13 cellular contexts compared by ENCODE assay signal in genomic region chr9:133505901-133506652, GRCh38. TPM values are rescaled to one million over a fixed set of nuclear protein-coding genes. Genes with fewer than 3 reads are reported as not detected.
DNase-seq lines count a peak whose midpoint lies in the region; ATAC-seq and TF ChIP-seq lines count a peak whose summit lies in the region.
"Had no signal": no experiment of that assay in that cellular context is flagged by ENCODE, and none has a peak within 500 bp of the region (broad histone marks: within the 10 kb centered on the region; RNA-seq: fewer than 3 reads in every experiment).

No MANE protein-coding gene starts in this region.

- H2AFZ ChIP-seq in MM.1S (ENCODE audit: low read length), result no peak overlapping the region

- H3K9me3 Mint-ChIP-seq in neural crest cell, result peaks cover 13% of the 10 kb centered on the region

- CTCF ChIA-PET in RWPE1 (lab: Yijun Ruan, JAX), result interaction anchor here (0.5 to 0.7 kb wide), 2 partner anchors 12 to 489 kb away, joined by 3 read pairs; no protein-coding TSS in a partner anchor

- no peak overlapping the region for H3K9ac ChIP-seq in MM.1S (ENCODE audit: low read length)

- POLR2A ChIA-PET in RWPE1 (lab: Yijun Ruan, JAX; ENCODE audit: low non-redundant PET), result interaction anchor here (0.6 kb wide), 1 partner anchor 473 kb away, joined by 8 read pairs; no protein-coding TSS in a partner anchor

- H3K9me3 ChIP-seq in aorta (ENCODE audit: control insufficient read depth, low read length) (peaks cover 5% of the 10 kb centered on the region), MM.1S (replicated peaks; ENCODE audit: insufficient read depth, low read length) (no peaks in the 10 kb centered on the region)

- intact Hi-C loops in aorta (cut with DNase I), result no loop called here

- no peaks in the 10 kb centered on the region for H4K20me1 ChIP-seq in MM.1S (ENCODE audit: insufficient read depth, low read length)

- no peak overlapping the region for H3K4me3 ChIP-seq in aorta (ENCODE audit: low read length in 2 of 2)
- H3K4me3 ChIP-seq in MM.1S (ENCODE audit: low read length), result no peak overlapping the region

- H3K36me3 Mint-ChIP-seq in neural crest cell (ENCODE audit: low read depth), result no peaks in the 10 kb centered on the region

- no peaks in the 10 kb centered on the region for H3K27me3 ChIP-seq in aorta (ENCODE audit: control insufficient read depth in 1 of 2, insufficient read depth in 2 of 2, low read length in 1 of 2)
- H3K27me3 ChIP-seq in MM.1S (replicated peaks; ENCODE audit: insufficient read depth, low read length), result peaks cover 95% of the 10 kb centered on the region

- peaks cover 7% of the 10 kb centered on the region for H3K27me3 Mint-ChIP-seq in neural crest cell (ENCODE audit: low read depth)

- H3F3A ChIP-seq in MM.1S (ENCODE audit: insufficient read depth, low read length), result no peaks in the 10 kb centered on the region

- peak; percentile 70 for ATAC-seq in aorta (ENCODE audit: low FRiP score)

- no peak overlapping the region for H3K4me3 Mint-ChIP-seq in neural crest cell
- H3K4me3 Mint-ChIP-seq: activated CD4-positive, alpha-beta T cell treated with anti-CD3 and anti-CD28 coated beads, Interleukin-2, amount 10 ng/mL, durations not matched to agents 24 days and 14 days; activated T-helper 1 cell treated with anti-CD3 and anti-CD28 coated beads, Interleukin-12 subunit alpha, Interleukin-12 subunit beta, Interleukin-2, Interleukin-4 antibody, amounts not matched to agents 30 ng/mL and 10 ng/mL and 1 ng/mL, durations not matched to agents 14 hours and 24 hours and 36 hours had no signal

- no peaks in the 10 kb centered on the region for H3K36me3 ChIP-seq in aorta (ENCODE audit: control insufficient read depth in 1 of 2, insufficient read depth in 2 of 2, low read length in 1 of 2)
- no peaks in the 10 kb centered on the region for H3K36me3 ChIP-seq in MM.1S (replicated peaks; ENCODE audit: insufficient read depth, low read length)

- H3K27ac ChIP-seq in RWPE1, result peak overlapping the region; percentile 51
- no peak overlapping the region for H3K27ac ChIP-seq in aorta (ENCODE audit: low read depth in 1 of 2, low read length in 2 of 2)
- H3K27ac ChIP-seq in MM.1S (ENCODE audit: low read length), result no peak overlapping the region

- no peaks in the 10 kb centered on the region for H3K9me2 ChIP-seq in MM.1S (replicated peaks; ENCODE audit: insufficient read depth, low read length)

- H3K4me1 Mint-ChIP-seq in neural crest cell, result peaks cover 10% of the 10 kb centered on the region

- 40 to 41% methylated on average over 23 of the region's 23 CpGs for WGBS in aorta, 2 donors

- no peaks in the 10 kb centered on the region for H3K79me2 ChIP-seq in MM.1S (ENCODE audit: low read length)

- TF ChIP-seq CTCF in RWPE1 (conservative IDR thresholded peaks at IDR 0.05; ENCODE audit: low read depth) (no peak), neural crest cell (conservative IDR thresholded peaks at IDR 0.05) (no peak), MM.1S (IDR thresholded peaks at IDR 0.05; ENCODE audit: low read length) (no peak)

- peak overlapping the region; percentile 50 for H3K27ac Mint-ChIP-seq in neural crest cell (ENCODE audit: unreplicated experiment)
- H3K27ac Mint-ChIP-seq: activated CD4-positive, alpha-beta T cell treated with anti-CD3 and anti-CD28 coated beads, Interleukin-2, amount 10 ng/mL, durations not matched to agents 24 days and 14 days; activated T-helper 1 cell treated with anti-CD3 and anti-CD28 coated beads, Interleukin-12 subunit alpha, Interleukin-12 subunit beta, Interleukin-2, Interleukin-4 antibody, amounts not matched to agents 30 ng/mL and 10 ng/mL and 1 ng/mL, durations not matched to agents 14 hours and 24 hours and 36 hours had no signal

- H3K4me1 ChIP-seq in aorta (ENCODE audit: control insufficient read depth in 1 of 2, insufficient read depth in 2 of 2, low read length in 2 of 2) (no peaks in the 10 kb centered on the region), MM.1S (ENCODE audit: low read length) (no peaks in the 10 kb centered on the region)

- H3K4me2 ChIP-seq in MM.1S (ENCODE audit: low read depth, low read length), result no peak overlapping the region

- no peak for DNase-seq in RWPE1 (ENCODE audit: low spot score)
- peak; percentile 61 for DNase-seq in fibroblast of the conjunctiva (ENCODE audit: low read depth)
- DNase-seq in neural crest cell (ENCODE audit: low read depth, low spot score), result no peak
- DNase-seq in aorta, result peak; percentile 88
- DNase-seq in NCI-H1092 treated with DMSO at 0.1 percent for 48 hours (lab: John Stamatoyannopoulos, UW), result no peak
- DNase-seq in MM.1S, result no peak
- no peak for DNase-seq in mucosa of gallbladder (ENCODE audit: low spot score)
- DNase-seq: activated CD4-positive, alpha-beta T cell treated with anti-CD3 and anti-CD28 coated beads, Interleukin-2, amount 10 ng/mL, durations not matched to agents 24 days and 14 days; COR-L47; NCI-H2171 treated with DMSO at 0.1 percent for 48 hours had no signal

RNA-seq across cellular contexts. Expression of gene MYMK, which starts 18.7 kb away (rescaled TPM):
- total RNA-seq in neural crest cell, result not detected in 2 replicates
- total RNA-seq in aorta, result not detected
- polyA plus RNA-seq in aorta, result not detected
- not detected for total RNA-seq in mucosa of gallbladder
- total RNA-seq: activated CD4-positive, alpha-beta T cell treated with anti-CD3 and anti-CD28 coated beads, Interleukin-2, amount 10 ng/mL, durations not matched to agents 24 days and 14 days; activated T-helper 1 cell treated with anti-CD3 and anti-CD28 coated beads, Interleukin-12 subunit alpha, Interleukin-12 subunit beta, Interleukin-2, Interleukin-4 antibody, amounts not matched to agents 30 ng/mL and 10 ng/mL and 1 ng/mL, durations not matched to agents 14 hours and 24 hours and 36 hours; bronchial epithelial cell; subcutaneous adipose tissue had no signal

RNA-seq across cellular contexts. Expression of gene SLC2A6, which starts 27.2 kb away (rescaled TPM):
- total RNA-seq in neural crest cell, result 29.0 and 30.9 TPM in 2 replicates
- 1 to 10 TPM; 3.3 to 5.8 TPM for total RNA-seq in aorta
- polyA plus RNA-seq in aorta, result 1 to 10 TPM; 1.5 to 2.6 TPM
- total RNA-seq in mucosa of gallbladder, result 18.4 TPM

RNA-seq across cellular contexts. Expression of gene ADAMTSL2, which starts 28.4 kb away (rescaled TPM):
- total RNA-seq in neural crest cell (0.16 and 0.20 TPM in 2 replicates), aorta (10 to 100 TPM in 1 of 2 donors, 1 to 10 TPM in 1; 1.9 to 20.9 TPM), mucosa of gallbladder (14.0 TPM)
- polyA plus RNA-seq in aorta, result under 1 TPM in 1 of 2 donors, not detected in 1; 0.38 TPM
- total RNA-seq: activated CD4-positive, alpha-beta T cell treated with anti-CD3 and anti-CD28 coated beads, Interleukin-2, amount 10 ng/mL, durations not matched to agents 24 days and 14 days; activated T-helper 1 cell treated with anti-CD3 and anti-CD28 coated beads, Interleukin-12 subunit alpha, Interleukin-12 subunit beta, Interleukin-2, Interleukin-4 antibody, amounts not matched to agents 30 ng/mL and 10 ng/mL and 1 ng/mL, durations not matched to agents 14 hours and 24 hours and 36 hours; bronchial epithelial cell had no signal

RNA-seq across cellular contexts. Expression of gene CACFD1, which starts 46.3 kb away (rescaled TPM):
- total RNA-seq in neural crest cell, result 42.6 and 45.8 TPM in 2 replicates
- 10 to 100 TPM; 11.5 to 15.9 TPM for total RNA-seq in aorta
- polyA plus RNA-seq in aorta, result 10 to 100 TPM in 1 of 2 donors, 1 to 10 TPM in 1; 8.1 to 14.5 TPM
- 79.3 TPM for total RNA-seq in mucosa of gallbladder

Comparison
In these comparisons a context has a peak if more than half of its experiments do, and no peak if none do; other contexts are left out.
1. DNase-seq: peak in fibroblast of the conjunctiva (single experiment) and aorta (2 of 2); none in RWPE1 (single experiment), neural crest cell (single experiment), NCI-H1092 treated with DMSO at 0.1 percent for 48 hours (single experiment), MM.1S (single experiment) and mucosa of gallbladder (single experiment).